In genomic region chr2:199865905-199866304, GRCh38 we compare ENCODE assay signal across 34 cellular contexts. TPM values are rescaled to one million over a fixed set of nuclear protein-coding genes. Genes with fewer than 3 reads are reported as not detected.
"Had no signal": no experiment of that assay in that cellular context is flagged by ENCODE, and none has a peak within 500 bp of the region (broad histone marks: within the 10 kb centered on the region; RNA-seq: fewer than 3 reads in every experiment).

No MANE protein-coding gene starts in this region.

- FAIRE-seq: astrocyte, bronchial epithelial cell had no signal

- ATAC-seq: activated naive CD4-positive, alpha-beta T cell treated with anti-CD3 and anti-CD28 coated beads, Interleukin-2, amount 50 U/mL, for 72 hours; activated naive CD8-positive, alpha-beta T cell treated with anti-CD3 and anti-CD28 coated beads, Interleukin-2, amount 50 U/mL, for 24 hours; activated T-cell treated with anti-CD3 and anti-CD28 coated beads, Interleukin-2, amount 50 U/mL, for 4 hours; activated T-cell treated with anti-CD3 and anti-CD28 coated beads, Interleukin-2, amount 50 U/mL, for 72 hours; activated T-helper 17 cell treated with anti-CD3 and anti-CD28 coated beads, Interleukin-2, amount 50 U/mL, for 72 hours; body of pancreas had no signal

- H3K9me3 ChIP-seq: adrenal gland, ascending aorta, body of pancreas, breast epithelium had no signal

- H3K4me1 ChIP-seq: adrenal gland, ascending aorta, body of pancreas, breast epithelium had no signal

- DNase-seq: activated effector memory CD4-positive, alpha-beta T cell treated with anti-CD3 and anti-CD28 coated beads, Interleukin-2, amount 50 U/mL, for 16 hours; activated effector memory CD4-positive, alpha-beta T cell treated with Interleukin-2 at 50 U/mL for 16 hours; activated gamma-delta T cell; activated gamma-delta T cell treated with Interleukin-2 at 50 U/mL for 16 hours; activated naive CD4-positive, alpha-beta T cell; activated naive CD4-positive, alpha-beta T cell treated with anti-CD3 and anti-CD28 coated beads for 36 hours; activated naive CD4-positive, alpha-beta T cell treated with anti-CD3 and anti-CD28 coated beads, Interleukin-2, amount 10 ng/mL, durations not matched to agents 7 days and 5 days; activated naive CD4-positive, alpha-beta T cell treated with anti-CD3 and anti-CD28 coated beads, Interleukin-2, amount 50 U/mL, for 16 hours; activated naive CD4-positive, alpha-beta T cell treated with Interleukin-2 at 50 U/mL for 16 hours; activated naive CD8-positive, alpha-beta T cell treated with anti-CD3 and anti-CD28 coated beads for 36 hours; activated naive CD8-positive, alpha-beta T cell treated with anti-CD3 and anti-CD28 coated beads, Interleukin-2, amount 10 ng/mL, durations not matched to agents 7 days and 5 days; activated naive CD8-positive, alpha-beta T cell treated with anti-CD3 and anti-CD28 coated beads, Interleukin-2, amount 50 U/mL, for 24 hours; activated T-cell treated with anti-CD3 and anti-CD28 coated beads, Interleukin-2, amount 50 U/mL, for 1 hour; activated T-cell treated with anti-CD3 and anti-CD28 coated beads, Interleukin-2, amount 50 U/mL, for 24 hours; activated T-cell treated with anti-CD3 and anti-CD28 coated beads, Interleukin-2, amount 50 U/mL, for 4 hours; activated T-cell treated with anti-CD3 and anti-CD28 coated beads, Interleukin-2, amount 50 U/mL, for 48 hours; activated T-cell treated with anti-CD3 and anti-CD28 coated beads, Interleukin-2, amount 50 U/mL, for 72 hours; adrenal gland; amniotic stem cell; amygdala; anterior cingulate cortex; aorta; body of pancreas; brain microvascular endothelial cell; caudate nucleus; central memory CD4-positive, alpha-beta T cell; cerebellar nuclear complex had no signal

- H3K4me3 ChIP-seq: adrenal gland, ascending aorta, body of pancreas, breast epithelium, cardiac muscle cell had no signal

- H3K27ac ChIP-seq: adrenal gland, ascending aorta, body of pancreas, brain microvascular endothelial cell, breast epithelium, cardiac muscle cell had no signal

- H3K27me3 ChIP-seq: adrenal gland, ascending aorta, body of pancreas, brain microvascular endothelial cell, breast epithelium had no signal

- H3K36me3 ChIP-seq: adrenal gland, ascending aorta, brain microvascular endothelial cell, breast epithelium, cardiac muscle cell had no signal

RNA-seq across cellular contexts. Expression of gene FTCDNL1, which starts 14.9 kb away (rescaled TPM):
- polyA plus RNA-seq: aorta had no signal
